29 cellular contexts compared by ENCODE assay signal in genomic region chr18:51617167-51617566, GRCh38.
DNase-seq lines count a peak whose midpoint lies in the region; ATAC-seq and TF ChIP-seq lines count a peak whose summit lies in the region.
"Had no signal": no experiment of that assay in that cellular context is flagged by ENCODE, and none has a peak within 500 bp of the region (broad histone marks: within the 10 kb centered on the region; RNA-seq: fewer than 3 reads in every experiment).

No MANE protein-coding gene starts in this region.

- ATAC-seq in RWPE2 (ENCODE audit: low read depth) (peak; percentile 68), upper lobe of left lung (ENCODE audit: low FRiP score in 2 of 2) (no peak)
- ATAC-seq: right lobe of liver had no signal

- no peaks in the 10 kb centered on the region for H3K36me3 Mint-ChIP-seq in nephron progenitor cell (ENCODE audit: low read depth)
- H3K36me3 Mint-ChIP-seq: brain, IgD-negative memory B cell, mesothelial cell of epicardium had no signal

- H3K27me3 Mint-ChIP-seq in nephron progenitor cell (ENCODE audit: low read depth, poor library complexity), result peaks cover 5% of the 10 kb centered on the region

- H3K27me3 ChIP-seq in RWPE2 (ENCODE audit: insufficient read depth, poor library complexity, severe bottlenecking) (no peaks in the 10 kb centered on the region), mesendoderm (ENCODE audit: insufficient read depth, low read length, poor library complexity) (no peaks in the 10 kb centered on the region), right atrium auricular region (no peaks in the 10 kb centered on the region), upper lobe of left lung (no peaks in the 10 kb centered on the region)
- H3K27me3 ChIP-seq: right lobe of liver, thyroid gland had no signal

- H2BK5ac ChIP-seq in mesendoderm (ENCODE audit: low read length), result no peak overlapping the region

- TF ChIP-seq POLR2A in upper lobe of left lung (IDR thresholded peaks at IDR 0.05), result no peak

- H3K9ac ChIP-seq in mesendoderm (ENCODE audit: low read length), result no peak overlapping the region

- peaks cover 19% of the 10 kb centered on the region for H3K4me1 Mint-ChIP-seq in nephron progenitor cell
- H3K4me1 Mint-ChIP-seq: activated B cell treated with CpG ODN at 0.5 μM for 24 hours, IgD-negative memory B cell, mesothelial cell of epicardium had no signal

- WGBS in mesendoderm (ENCODE audit: extremely low coverage, insufficient coverage, low lambda C conversion rate), result no CpG with 5 or more reads among the region's 4 CpGs
- 56 to 65% methylated on average over 4 of the region's 4 CpGs for WGBS in upper lobe of left lung, 2 donors

- H3K4me1 ChIP-seq in RWPE2 (ENCODE audit: insufficient read depth, poor library complexity, severe bottlenecking) (peaks cover 40% of the 10 kb centered on the region), mesendoderm (ENCODE audit: control insufficient read depth, low read depth, low read length) (peaks cover 7% of the 10 kb centered on the region), right atrium auricular region (no peaks in the 10 kb centered on the region), upper lobe of left lung (no peaks in the 10 kb centered on the region)

- no peak for TF ChIP-seq EP300 in upper lobe of left lung (IDR thresholded peaks at IDR 0.05)

- no peaks in the 10 kb centered on the region for H3K79me2 ChIP-seq in mesendoderm (ENCODE audit: control insufficient read depth, insufficient read depth, low read length)

- no peak overlapping the region for H4K8ac ChIP-seq in mesendoderm (ENCODE audit: low read depth, low read length)

- H3K23ac ChIP-seq in mesendoderm (ENCODE audit: low read length), result no peak overlapping the region

- H3K4me3 ChIP-seq in RWPE2 (ENCODE audit: severe bottlenecking) (no peak overlapping the region), choroid plexus epithelial cell (ENCODE audit: low read depth, low read length) (no peak overlapping the region), mesendoderm (ENCODE audit: low read length) (no peak overlapping the region), right atrium auricular region (no peak overlapping the region), upper lobe of left lung (no peak overlapping the region)
- H3K4me3 ChIP-seq: right lobe of liver, SK-N-MC, thyroid gland had no signal

- TF ChIP-seq CTCF in RWPE2 (IDR thresholded peaks at IDR 0.05; ENCODE audit: poor library complexity, severe bottlenecking), result no peak
- TF ChIP-seq CTCF in choroid plexus epithelial cell (conservative IDR thresholded peaks at IDR 0.05; ENCODE audit: low read depth, low read length), result no peak
- TF ChIP-seq CTCF in right atrium auricular region (IDR thresholded peaks at IDR 0.05), result no peak
- no peak for TF ChIP-seq CTCF in upper lobe of left lung (IDR thresholded peaks at IDR 0.05)
- no peak for TF ChIP-seq CTCF in nephron progenitor cell (IDR thresholded peaks at IDR 0.05)

- peak overlapping the region; percentile 70 for H2BK120ac ChIP-seq in mesendoderm (ENCODE audit: low read depth, low read length)

- H3K4me3 Mint-ChIP-seq in nephron progenitor cell, result no peak overlapping the region
- H3K4me3 Mint-ChIP-seq: activated B cell treated with CpG ODN at 0.5 μM for 24 hours; activated T-cell treated with anti-CD3 and anti-CD28 coated beads, Interleukin-2, amount 50 U/mL, for 24 hours; brain; H9; IgD-negative memory B cell; mesothelial cell of epicardium had no signal

- H3K36me3 ChIP-seq in RWPE2 (ENCODE audit: low read depth) (no peaks in the 10 kb centered on the region), mesendoderm (ENCODE audit: control insufficient read depth, insufficient read depth, low read length) (no peaks in the 10 kb centered on the region), right atrium auricular region (no peaks in the 10 kb centered on the region), upper lobe of left lung (no peaks in the 10 kb centered on the region)
- H3K36me3 ChIP-seq: right lobe of liver, thyroid gland had no signal

- H3K4me2 ChIP-seq in mesendoderm (ENCODE audit: low read length), result no peak overlapping the region

- no peaks in the 10 kb centered on the region for H3K9me3 Mint-ChIP-seq in nephron progenitor cell
- H3K9me3 Mint-ChIP-seq: activated B cell treated with CpG ODN at 0.5 μM for 24 hours; activated T-cell treated with anti-CD3 and anti-CD28 coated beads, Interleukin-2, amount 50 U/mL, for 24 hours; brain; mesothelial cell of epicardium had no signal

- peak overlapping the region; percentile 83 for H3K27ac ChIP-seq in RWPE2 (ENCODE audit: poor library complexity, severe bottlenecking)
- H3K27ac ChIP-seq in mesendoderm (ENCODE audit: low read depth, low read length), result peak overlapping the region; percentile 61
- H3K27ac ChIP-seq in right atrium auricular region, result no peak overlapping the region
- no peak overlapping the region for H3K27ac ChIP-seq in upper lobe of left lung
- H3K27ac ChIP-seq: right lobe of liver, SK-N-MC, thyroid gland had no signal

- no peak overlapping the region for H3K4ac ChIP-seq in mesendoderm (ENCODE audit: low read depth, low read length)

- no peak overlapping the region for H3K27ac Mint-ChIP-seq in nephron progenitor cell
- H3K27ac Mint-ChIP-seq: activated B cell treated with CpG ODN at 0.5 μM for 24 hours; activated T-cell treated with anti-CD3 and anti-CD28 coated beads, Interleukin-2, amount 50 U/mL, for 24 hours; brain; H9; IgD-negative memory B cell; mesothelial cell of epicardium had no signal

- H3K79me1 ChIP-seq in mesendoderm (ENCODE audit: low read length), result no peaks in the 10 kb centered on the region

- H3K9me3 ChIP-seq in RWPE2 (ENCODE audit: severe bottlenecking) (no peaks in the 10 kb centered on the region), right atrium auricular region (no peaks in the 10 kb centered on the region), upper lobe of left lung (no peaks in the 10 kb centered on the region)
- H3K9me3 ChIP-seq: right lobe of liver, thyroid gland had no signal

- DNase-seq in H4 (ENCODE audit: low spot score), result peak; percentile 19
- DNase-seq in RWPE2 (ENCODE audit: low spot score), result peak; percentile 66
- DNase-seq in choroid plexus epithelial cell (ENCODE audit: low read depth), result peak; percentile 25
- no peak for DNase-seq in mesendoderm
- DNase-seq in right atrium auricular region (ENCODE audit: low spot score), result no peak
- no peak for DNase-seq in stimulated activated CD4-positive, alpha-beta T cell treated with anti-CD3 and anti-CD28 coated beads, Interleukin-2, amount 100 ng/mL, for 48 hours
- DNase-seq in upper lobe of left lung, result no peak
- DNase-seq in nephron progenitor cell, result no peak
- DNase-seq: activated B cell treated with CpG ODN at 0.5 μM for 24 hours; activated CD4-positive, alpha-beta T cell treated with anti-CD3 and anti-CD28 coated beads, Interleukin-2, amount 50 U/mL, for 1 hour; activated gamma-delta T cell; activated T-cell treated with anti-CD3 and anti-CD28 coated beads, Interleukin-2, amount 50 U/mL, for 24 hours; DMS 273 treated with DMSO at 0.1 percent for 48 hours; H9; islet precursor cell; NCI-H1092 treated with DMSO at 0.1 percent for 48 hours; NCI-H187; NCI-H2171; NCI-H510A treated with DMSO at 0.1 percent for 48 hours; posterior cingulate gyrus; right lobe of liver; stimulated activated CD4-positive, alpha-beta T cell treated with anti-CD3 and anti-CD28 coated beads, Interleukin-12 subunit alpha, Interleukin-12 subunit beta, amount 100 ng/mL, for 4 hours; stimulated activated CD4-positive, alpha-beta T cell treated with anti-CD3 and anti-CD28 coated beads, Interleukin-4, amount 100 ng/mL, for 1 hour; T-helper 1 cell; thyroid gland had no signal

- no peak overlapping the region for H3K56ac ChIP-seq in mesendoderm (ENCODE audit: low read length)

- H2BK15ac ChIP-seq in mesendoderm (replicated peaks; ENCODE audit: low read depth), result peak overlapping the region; percentile 47

- no peak overlapping the region for H2AK5ac ChIP-seq in mesendoderm (ENCODE audit: low read length)

- H3K18ac ChIP-seq in mesendoderm (ENCODE audit: low read length), result peak overlapping the region; percentile 85

- H4K5ac ChIP-seq in mesendoderm (ENCODE audit: low read length), result no peak overlapping the region

Comparison
In these comparisons a context has a peak if more than half of its experiments do, and no peak if none do; other contexts are left out.
1. DNase-seq: peak in H4 (single experiment), RWPE2 (single experiment) and choroid plexus epithelial cell (single experiment); none in mesendoderm (single experiment), right atrium auricular region (single experiment), stimulated activated CD4-positive, alpha-beta T cell treated with anti-CD3 and anti-CD28 coated beads, Interleukin-2, amount 100 ng/mL, for 48 hours (0 of 2), upper lobe of left lung (0 of 2) and nephron progenitor cell (single experiment).
2. H3K27ac ChIP-seq: peak in RWPE2 (single experiment) and mesendoderm (single experiment); none in right atrium auricular region (0 of 2) and upper lobe of left lung (0 of 4).